In the genomic region with DNA sequence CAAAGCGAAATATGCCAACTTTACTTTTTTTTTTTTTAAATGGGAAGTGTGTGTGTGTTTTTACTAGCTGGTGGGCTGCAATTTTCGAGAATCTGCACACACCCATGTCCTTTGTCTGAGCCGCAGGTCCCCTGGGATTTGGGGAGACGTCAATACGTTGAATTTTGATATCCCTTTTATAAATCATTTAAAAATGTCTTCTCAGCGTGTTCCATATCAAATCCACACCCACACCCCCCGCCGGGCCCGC, we compare ENCODE assay signal across 7 cellular contexts. TPM values are rescaled to one million over a fixed set of nuclear protein-coding genes. Genes with fewer than 3 reads are reported as not detected.
DNase-seq lines count a peak whose midpoint lies in the region; ATAC-seq, FAIRE-seq and TF ChIP-seq lines count a peak whose summit lies in the region.

No MANE protein-coding gene starts in this region.

- H3K27ac ChIP-seq in GM23338 (ENCODE audit: low read depth) (peak overlapping the region; percentile 100), RWPE2 (ENCODE audit: poor library complexity, severe bottlenecking) (peak overlapping the region; percentile 85), esophagus (ENCODE audit: low read depth in 2 of 2, low read length in 1 of 2) (peak overlapping the region; percentile 100), pancreas (peak overlapping the region; percentile 100)

- peaks cover 4% of the 10 kb centered on the region; the same call in 2 of the 3 replicates for H3K4me1 Mint-ChIP-seq in GM23338

- ATAC-seq in GM23338, result no peak
- ATAC-seq in RWPE2 (ENCODE audit: low read depth), result peak; percentile 9; the same call in 2 of the 3 replicates
- peak; percentile 5 to 21 (median 10) for ATAC-seq in pancreas
- ATAC-seq in GM19035 (IDR thresholded peaks at IDR 0.05; ENCODE audit: unreplicated experiment), result no peak

- no peaks in the 10 kb centered on the region for H3K27me3 ChIP-seq in GM23338 (ENCODE audit: insufficient read depth)
- no peaks in the 10 kb centered on the region for H3K27me3 ChIP-seq in RWPE2 (ENCODE audit: insufficient read depth, poor library complexity, severe bottlenecking)
- H3K27me3 ChIP-seq in esophagus (ENCODE audit: control insufficient read depth in 1 of 2, insufficient read depth in 2 of 2, low read length in 2 of 2), result no peaks in the 10 kb centered on the region
- H3K27me3 ChIP-seq in pancreas, result no peaks in the 10 kb centered on the region

- H3K36me3 ChIP-seq in GM23338 (ENCODE audit: insufficient read depth) (peaks cover 5% of the 10 kb centered on the region; the same call in 1 of the 2 replicates), RWPE2 (ENCODE audit: low read depth) (peaks cover 9% of the 10 kb centered on the region), esophagus (ENCODE audit: control insufficient read depth in 2 of 2, insufficient read depth in 2 of 2, low read length in 1 of 2) (peaks cover 0 to 2% of the 10 kb centered on the region in 2 donors), pancreas (no peaks in the 10 kb centered on the region)

- peak overlapping the region; percentile 95 for H3K4me3 Mint-ChIP-seq in GM23338

- peak overlapping the region; percentile 75 for H3K4me2 ChIP-seq in GM23338

- peaks cover 22% of the 10 kb centered on the region for H3K36me3 Mint-ChIP-seq in GM23338 (ENCODE audit: low read depth)

- H3K4me1 ChIP-seq in GM23338 (ENCODE audit: insufficient read depth), result 0 out of 2 replicates have a peak, but pooled peaks cover 3% of the 10 kb centered on the region
- H3K4me1 ChIP-seq in RWPE2 (ENCODE audit: insufficient read depth, poor library complexity, severe bottlenecking), result no peaks in the 10 kb centered on the region
- no peaks in the 10 kb centered on the region for H3K4me1 ChIP-seq in esophagus (ENCODE audit: control insufficient read depth in 2 of 2, insufficient read depth in 2 of 2, low read length in 1 of 2)
- peaks cover 3 to 15% (median 8%) of the 10 kb centered on the region in 3 donors for H3K4me1 ChIP-seq in pancreas

- H3K79me2 ChIP-seq in GM23338 (replicated peaks; ENCODE audit: insufficient read depth), result peaks cover 31% of the 10 kb centered on the region

- DNase-seq in GM23338 (ENCODE audit: low spot score), result no peak
- peak; percentile 85 for DNase-seq in RWPE2 (ENCODE audit: low spot score)
- no peak for DNase-seq in pancreas
- DNase-seq in cerebellar nuclear complex (lab: John Stamatoyannopoulos, UW), result no peak
- no peak for DNase-seq in OCI-M2 (lab: John Stamatoyannopoulos, UW; ENCODE audit: unreplicated experiment)

- H3K9me3 ChIP-seq in RWPE2 (ENCODE audit: severe bottlenecking) (no peaks in the 10 kb centered on the region), esophagus (ENCODE audit: control insufficient read depth in 2 of 2, insufficient read depth in 1 of 2, low read depth in 1 of 2, low read length in 1 of 2) (no peaks in the 10 kb centered on the region), pancreas (no peaks in the 10 kb centered on the region)

- TF ChIP-seq CTCF in GM23338 (conservative IDR thresholded peaks at IDR 0.05; ENCODE audit: low read depth in 2 of 2) (no peak), RWPE2 (IDR thresholded peaks at IDR 0.05; ENCODE audit: poor library complexity, severe bottlenecking) (no peak), pancreas (IDR thresholded peaks at IDR 0.05) (no peak)

- H3K27ac Mint-ChIP-seq in GM23338, result peak overlapping the region; percentile 100

- H3K27me3 Mint-ChIP-seq in GM23338 (ENCODE audit: insufficient read depth, low read depth, poor library complexity), result peaks cover 17% of the 10 kb centered on the region

- H2AFZ ChIP-seq in GM23338, result no peak overlapping the region

- FAIRE-seq in pancreas (lab: Jason Lieb, UNC), result no peak

- peaks cover 19% of the 10 kb centered on the region for H3K9me3 Mint-ChIP-seq in GM23338

- H3F3A ChIP-seq in GM23338 (replicated peaks; ENCODE audit: low read depth), result peaks cover 17% of the 10 kb centered on the region

- no peaks in the 10 kb centered on the region; the same call in 1 of the 2 replicates for H3K9me2 ChIP-seq in GM23338 (ENCODE audit: insufficient read depth)

- H3K4me3 ChIP-seq in GM23338, result peak overlapping the region; percentile 63
- H3K4me3 ChIP-seq in RWPE2 (ENCODE audit: severe bottlenecking), result peak overlapping the region; percentile 92
- peak overlapping the region; percentile 82 to 97 for H3K4me3 ChIP-seq in esophagus (ENCODE audit: low read depth in 1 of 2, low read length in 2 of 2)
- H3K4me3 ChIP-seq in pancreas, result peak overlapping the region; percentile 43 to 85 (median 64)

- 0% methylated on average over 9 of the region's 9 CpGs for WGBS in esophagus, 2 donors
- WGBS in pancreas, 2 donors, result 0 to 1% methylated on average over 9 of the region's 9 CpGs

- intact Hi-C loops in pancreas (cut with DNase I), result no loop called here

- no peaks in the 10 kb centered on the region for H4K20me1 ChIP-seq in GM23338 (replicated peaks; ENCODE audit: insufficient read depth)

TF ChIP-seq in GM23338, 12 proteins besides CTCF, POLR2A, EP300 and RAD21 (continues in another document):
- TF ChIP-seq, protein P1, sequence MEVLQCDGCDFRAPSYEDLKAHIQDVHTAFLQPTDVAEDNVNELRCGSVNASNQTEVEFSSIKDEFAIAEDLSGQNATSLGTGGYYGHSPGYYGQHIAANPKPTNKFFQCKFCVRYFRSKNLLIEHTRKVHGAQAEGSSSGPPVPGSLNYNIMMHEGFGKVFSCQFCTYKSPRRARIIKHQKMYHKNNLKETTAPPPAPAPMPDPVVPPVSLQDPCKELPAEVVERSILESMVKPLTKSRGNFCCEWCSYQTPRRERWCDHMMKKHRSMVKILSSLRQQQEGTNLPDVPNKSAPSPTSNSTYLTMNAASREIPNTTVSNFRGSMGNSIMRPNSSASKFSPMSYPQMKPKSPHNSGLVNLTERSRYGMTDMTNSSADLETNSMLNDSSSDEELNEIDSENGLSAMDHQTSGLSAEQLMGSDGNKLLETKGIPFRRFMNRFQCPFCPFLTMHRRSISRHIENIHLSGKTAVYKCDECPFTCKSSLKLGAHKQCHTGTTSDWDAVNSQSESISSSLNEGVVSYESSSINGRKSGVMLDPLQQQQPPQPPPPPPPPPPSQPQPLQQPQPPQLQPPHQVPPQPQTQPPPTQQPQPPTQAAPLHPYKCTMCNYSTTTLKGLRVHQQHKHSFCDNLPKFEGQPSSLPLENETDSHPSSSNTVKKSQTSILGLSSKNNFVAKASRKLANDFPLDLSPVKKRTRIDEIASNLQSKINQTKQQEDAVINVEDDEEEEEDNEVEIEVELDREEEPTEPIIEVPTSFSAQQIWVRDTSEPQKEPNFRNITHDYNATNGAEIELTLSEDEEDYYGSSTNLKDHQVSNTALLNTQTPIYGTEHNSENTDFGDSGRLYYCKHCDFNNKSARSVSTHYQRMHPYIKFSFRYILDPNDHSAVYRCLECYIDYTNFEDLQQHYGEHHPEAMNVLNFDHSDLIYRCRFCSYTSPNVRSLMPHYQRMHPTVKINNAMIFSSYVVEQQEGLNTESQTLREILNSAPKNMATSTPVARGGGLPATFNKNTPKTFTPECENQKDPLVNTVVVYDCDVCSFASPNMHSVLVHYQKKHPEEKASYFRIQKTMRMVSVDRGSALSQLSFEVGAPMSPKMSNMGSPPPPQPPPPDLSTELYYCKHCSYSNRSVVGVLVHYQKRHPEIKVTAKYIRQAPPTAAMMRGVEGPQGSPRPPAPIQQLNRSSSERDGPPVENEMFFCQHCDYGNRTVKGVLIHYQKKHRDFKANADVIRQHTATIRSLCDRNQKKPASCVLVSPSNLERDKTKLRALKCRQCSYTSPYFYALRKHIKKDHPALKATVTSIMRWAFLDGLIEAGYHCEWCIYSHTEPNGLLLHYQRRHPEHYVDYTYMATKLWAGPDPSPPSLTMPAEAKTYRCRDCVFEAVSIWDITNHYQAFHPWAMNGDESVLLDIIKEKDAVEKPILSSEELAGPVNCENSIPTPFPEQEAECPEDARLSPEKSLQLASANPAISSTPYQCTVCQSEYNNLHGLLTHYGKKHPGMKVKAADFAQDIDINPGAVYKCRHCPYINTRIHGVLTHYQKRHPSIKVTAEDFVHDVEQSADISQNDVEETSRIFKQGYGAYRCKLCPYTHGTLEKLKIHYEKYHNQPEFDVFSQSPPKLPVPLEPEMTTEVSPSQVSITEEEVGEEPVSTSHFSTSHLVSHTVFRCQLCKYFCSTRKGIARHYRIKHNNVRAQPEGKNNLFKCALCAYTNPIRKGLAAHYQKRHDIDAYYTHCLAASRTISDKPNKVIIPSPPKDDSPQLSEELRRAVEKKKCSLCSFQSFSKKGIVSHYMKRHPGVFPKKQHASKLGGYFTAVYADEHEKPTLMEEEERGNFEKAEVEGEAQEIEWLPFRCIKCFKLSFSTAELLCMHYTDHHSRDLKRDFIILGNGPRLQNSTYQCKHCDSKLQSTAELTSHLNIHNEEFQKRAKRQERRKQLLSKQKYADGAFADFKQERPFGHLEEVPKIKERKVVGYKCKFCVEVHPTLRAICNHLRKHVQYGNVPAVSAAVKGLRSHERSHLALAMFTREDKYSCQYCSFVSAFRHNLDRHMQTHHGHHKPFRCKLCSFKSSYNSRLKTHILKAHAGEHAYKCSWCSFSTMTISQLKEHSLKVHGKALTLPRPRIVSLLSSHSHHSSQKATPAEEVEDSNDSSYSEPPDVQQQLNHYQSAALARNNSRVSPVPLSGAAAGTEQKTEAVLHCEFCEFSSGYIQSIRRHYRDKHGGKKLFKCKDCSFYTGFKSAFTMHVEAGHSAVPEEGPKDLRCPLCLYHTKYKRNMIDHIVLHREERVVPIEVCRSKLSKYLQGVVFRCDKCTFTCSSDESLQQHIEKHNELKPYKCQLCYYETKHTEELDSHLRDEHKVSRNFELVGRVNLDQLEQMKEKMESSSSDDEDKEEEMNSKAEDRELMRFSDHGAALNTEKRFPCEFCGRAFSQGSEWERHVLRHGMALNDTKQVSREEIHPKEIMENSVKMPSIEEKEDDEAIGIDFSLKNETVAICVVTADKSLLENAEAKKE (CRISPR knock-in tag; IDR thresholded peaks at IDR 0.05), result no peak
- TF ChIP-seq CREB1 (CRISPR knock-in tag; IDR thresholded peaks at IDR 0.05; ENCODE audit: low read depth), result no peak
- TF ChIP-seq EZH2phosphoT487 (IDR thresholded peaks at IDR 0.05; ENCODE audit: unreplicated experiment), result no peak
- no peak for TF ChIP-seq POLR2AphosphoS5 (IDR thresholded peaks at IDR 0.05; ENCODE audit: low read depth)
- TF ChIP-seq JUNB (IDR thresholded peaks at IDR 0.05; ENCODE audit: unreplicated experiment), result no peak
- TF ChIP-seq STAT1 (IDR thresholded peaks at IDR 0.05; ENCODE audit: unreplicated experiment), result no peak
- no peak for TF ChIP-seq NANOG (IDR thresholded peaks at IDR 0.05; ENCODE audit: borderline replicate concordance)

RNA-seq across cellular contexts. Expression of gene FMC1, which starts 0.4 kb away (rescaled TPM):
- total RNA-seq in GM23338 (2014; rRNA removed; shearing (Covaris generic)), result 4.8 and 5.2 TPM in 2 replicates
- polyA plus RNA-seq in GM23338 (2016; fragmentation: Nextera tagmentation; extraction: Ambion mirVana), result 70.5 and 76.8 TPM in 2 replicates
- 10 to 100 TPM; 13.2 to 22.7 TPM for polyA plus RNA-seq in esophagus
- 10 to 100 TPM in 1 of 6 donors, 1 to 10 TPM in 5; 6.8 to 13.0 (median 7.9) TPM for total RNA-seq in pancreas
- 10 to 100 TPM; 16.6 to 23.6 TPM for polyA plus RNA-seq in pancreas

RNA-seq across cellular contexts. Expression of gene LUC7L2, which starts 19.0 kb away (rescaled TPM):
- total RNA-seq in GM23338 (2014; rRNA removed; shearing (Covaris generic)), result 53.1 and 57.3 TPM in 2 replicates
- polyA plus RNA-seq in GM23338 (2016; fragmentation: Nextera tagmentation; extraction: Ambion mirVana), result 31.5 and 40.3 TPM in 2 replicates
- polyA plus RNA-seq in esophagus, result 10 to 100 TPM; 31.8 to 35.8 TPM
- 10 to 100 TPM; 30.0 to 45.3 (median 39.0) TPM for total RNA-seq in pancreas
- 10 to 100 TPM; 35.9 to 71.1 TPM for polyA plus RNA-seq in pancreas

Comparison
In these comparisons a context has a peak if more than half of its experiments do, and no peak if none do; other contexts are left out.
1. ATAC-seq: peak in RWPE2 (single experiment) and pancreas (4 of 4); none in GM23338 (single experiment) and GM19035 (single experiment).
2. Peak in every context shown above with its lines, with median percentiles within 50 percentile points of each other: H3K27ac ChIP-seq and H3K4me3 ChIP-seq.